Comparison of ENCODE assay signal across 12 cellular contexts in genomic region chr15:72196409-72197044, GRCh38. TPM values are rescaled to one million over a fixed set of nuclear protein-coding genes. Genes with fewer than 3 reads are reported as not detected.
DNase-seq lines count a peak whose midpoint lies in the region; ATAC-seq and TF ChIP-seq lines count a peak whose summit lies in the region.
"Had no signal": no experiment of that assay in that cellular context is flagged by ENCODE, and none has a peak within 500 bp of the region (broad histone marks: within the 10 kb centered on the region; RNA-seq: fewer than 3 reads in every experiment).

No MANE protein-coding gene starts in this region.

- no peak overlapping the region for H2BK15ac ChIP-seq in neuronal stem cell (ENCODE audit: low read length)

- H3K27me3 ChIP-seq in neuronal stem cell (ENCODE audit: control insufficient read depth in 3 of 3, insufficient read depth in 3 of 3, low read depth in 1 of 3, low read length in 3 of 3): peaks cover 4 to 24% (median 5%) of the 10 kb centered on the region in 3 experiments
- no peaks in the 10 kb centered on the region for H3K27me3 ChIP-seq in gastrocnemius medialis
- H3K27me3 ChIP-seq: Peyer's patch had no signal

- H4K91ac ChIP-seq in neuronal stem cell (ENCODE audit: low read depth, low read length, poor library complexity): peak overlapping the region; percentile 38

- H3K4me3 ChIP-seq in neuronal stem cell (ENCODE audit: low read length in 2 of 2): peak overlapping the region in 1 of 2 donors; percentile 75
- H3K4me3 ChIP-seq in gastrocnemius medialis: peak overlapping the region in 2 of 4 donors; percentile 51

- H3K36me3 ChIP-seq in ES-I3 (ENCODE audit: insufficient read depth, low read length) (peaks cover 4% of the 10 kb centered on the region; the same call in 1 of the 2 replicates), neuronal stem cell (replicated peaks in 1 of 2; ENCODE audit: control insufficient read depth in 2 of 2, insufficient read depth in 2 of 2, low read length in 2 of 2) (peaks cover 29 to 36% of the 10 kb centered on the region in 2 donors), gastrocnemius medialis (peaks cover 0 to 13% of the 10 kb centered on the region in 2 donors)

- H3K14ac ChIP-seq in neuronal stem cell (ENCODE audit: low read length): no peak overlapping the region

- H3K18ac ChIP-seq in neuronal stem cell (ENCODE audit: low read length): no peak overlapping the region

- DNase-seq in NAMALWA (ENCODE audit: low spot score) (peak; percentile 26), neuronal stem cell (ENCODE audit: low spot score) (no peak), gastrocnemius medialis (no peak), middle frontal gyrus (ENCODE audit: extremely low spot score, low spot score) (no peak), caudate nucleus (lab: John Stamatoyannopoulos, UW) (no peak)
- no peak for DNase-seq in activated CD4-positive, alpha-beta T cell treated with anti-CD3 and anti-CD28 coated beads for 4 hours
- DNase-seq: activated naive CD4-positive, alpha-beta T cell treated with anti-CD3 and anti-CD28 coated beads for 36 hours; CD8-positive, alpha-beta memory T cell; NCI-H1694; Peyer's patch had no signal

- no peak overlapping the region for H2BK5ac ChIP-seq in neuronal stem cell (ENCODE audit: low read length)

- in situ Hi-C loops in gastrocnemius medialis (cut with MboI; ENCODE audit: low sequenced_read_pairs in 4 of 4): loop anchor here in 1 of 4 donors (10.0 kb wide), 1 partner anchor 78 kb away; the partner anchor contains the start of gene PARP6

- intact Hi-C loops in gastrocnemius medialis (cut with DNase I; ENCODE audit: low total_unique reads): no loop called here

- H3K9ac ChIP-seq in ES-I3 (ENCODE audit: low read depth, low read length): peak overlapping the region; percentile 71; the same call in 1 of the 2 replicates
- peak overlapping the region; percentile 83 for H3K9ac ChIP-seq in neuronal stem cell (ENCODE audit: low read depth, low read length, poor library complexity)

- TF ChIP-seq CTCF in gastrocnemius medialis (IDR thresholded peaks at IDR 0.05 in 4 of 5, conservative IDR thresholded peaks at IDR 0.05 in 1 of 5): no peak

- peak overlapping the region; percentile 64 for H3K4me2 ChIP-seq in neuronal stem cell (ENCODE audit: insufficient read depth, low read length, poor library complexity, severe bottlenecking)

- no peaks in the 10 kb centered on the region for H3K79me1 ChIP-seq in neuronal stem cell (ENCODE audit: low read depth, low read length)

- no CpG with 5 or more reads among the region's 13 CpGs for WGBS in neuronal stem cell (ENCODE audit: extremely low coverage in 2 of 2, insufficient read length in 2 of 2, insufficient replicate concordance in 1 of 2), 2 donors

- peaks cover 3% of the 10 kb centered on the region; the same call in 1 of the 2 replicates for H3K4me1 ChIP-seq in ES-I3 (ENCODE audit: insufficient read depth, low read length)
- H3K4me1 ChIP-seq in neuronal stem cell (ENCODE audit: control insufficient read depth in 2 of 2, insufficient read depth in 1 of 2, low read depth in 1 of 2, low read length in 2 of 2): peaks cover 0 to 2% of the 10 kb centered on the region in 2 donors
- H3K4me1 ChIP-seq in gastrocnemius medialis: peaks cover 18% of the 10 kb centered on the region in 2 donors

- H2AK5ac ChIP-seq in neuronal stem cell (ENCODE audit: low read depth, low read length): no peak overlapping the region

- H2AFZ ChIP-seq in neuronal stem cell (ENCODE audit: low read length): no peak overlapping the region

- H3K27ac ChIP-seq in neuronal stem cell (replicated peaks; ENCODE audit: low read length) (no peak overlapping the region), gastrocnemius medialis (no peak overlapping the region), caudate nucleus (ENCODE audit: low read depth, low read length) (no peak overlapping the region)

- no peak overlapping the region for H4K8ac ChIP-seq in neuronal stem cell (ENCODE audit: low read depth, low read length)

- no peak overlapping the region for H3K4ac ChIP-seq in neuronal stem cell (ENCODE audit: low read length)

- ATAC-seq in esophagus mucosa (peak; percentile 2), gastrocnemius medialis (no peak)

- peak overlapping the region; percentile 95 for H3K23ac ChIP-seq in neuronal stem cell (ENCODE audit: low read depth, low read length, poor library complexity)

- TF ChIP-seq POLR2A in gastrocnemius medialis (IDR thresholded peaks at IDR 0.05): no peak

- H3K9me3 ChIP-seq in ES-I3 (ENCODE audit: control insufficient read depth, insufficient read depth, low read length): no peaks in the 10 kb centered on the region
- peaks cover 0 to 3% of the 10 kb centered on the region in 2 donors for H3K9me3 ChIP-seq in neuronal stem cell (replicated peaks in 1 of 2; ENCODE audit: control insufficient read depth in 2 of 2, insufficient read depth in 1 of 2, low read depth in 1 of 2, low read length in 2 of 2)
- no peaks in the 10 kb centered on the region for H3K9me3 ChIP-seq in gastrocnemius medialis
- H3K9me3 ChIP-seq: Peyer's patch had no signal

- H2BK120ac ChIP-seq in neuronal stem cell (ENCODE audit: low read depth, low read length): no peak overlapping the region

- H2BK12ac ChIP-seq in neuronal stem cell (ENCODE audit: low read length): no peak overlapping the region

RNA-seq across cellular contexts. Expression of gene GRAMD2A, which starts 1.1 kb away (rescaled TPM):
- total RNA-seq in esophagus mucosa (4.0 TPM), gastrocnemius medialis (not detected)
- 0.38 TPM for polyA plus RNA-seq in neuronal stem cell (2013, experiment 1 of 2)
- 0.30 TPM for polyA plus RNA-seq in neuronal stem cell (2013, experiment 2 of 2)
- total RNA-seq: activated naive CD4-positive, alpha-beta T cell treated with anti-CD3 and anti-CD28 coated beads for 36 hours; CD8-positive, alpha-beta memory T cell had no signal
- polyA plus RNA-seq: CD8-positive, alpha-beta memory T cell had no signal

RNA-seq across cellular contexts. Expression of gene PKM, which starts 34.5 kb away (rescaled TPM):
- total RNA-seq in esophagus mucosa: 1,103 TPM
- 356 TPM for polyA plus RNA-seq in neuronal stem cell (2013, experiment 1 of 2)
- polyA plus RNA-seq in neuronal stem cell (2013, experiment 2 of 2): 349 TPM
- 100 to 1,000 TPM; 691 to 946 (median 810) TPM for total RNA-seq in gastrocnemius medialis
